2 cellular contexts compared by ENCODE assay signal in the genomic region with DNA sequence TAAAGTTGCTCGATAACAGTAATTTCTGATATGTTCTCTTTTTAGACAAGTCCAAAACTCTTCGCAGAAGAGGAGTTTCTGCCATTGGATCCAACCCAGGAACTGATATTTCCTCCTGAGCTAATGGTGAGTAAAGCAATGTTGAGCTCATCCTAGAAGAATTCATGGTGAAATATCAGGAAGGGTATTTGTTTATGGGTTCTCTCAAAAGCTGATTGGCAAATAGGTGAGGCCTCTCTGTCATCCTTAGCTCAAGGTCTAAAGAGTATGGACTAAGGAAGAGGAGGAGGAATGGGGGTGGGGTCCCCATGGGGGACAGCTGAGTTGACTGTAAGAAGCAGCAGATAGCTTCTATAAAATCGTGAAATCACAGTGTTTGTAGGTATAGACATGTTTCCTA.
TF ChIP-seq lines count a peak whose summit lies in the region.

No MANE protein-coding gene starts in this region.

TF ChIP-seq in HepG2, 621 proteins besides CTCF, POLR2A, EP300 and RAD21 (continues in another document):
- TF ChIP-seq ATF7 (IDR thresholded peaks at IDR 0.05) (peak; percentile 64), ATF7 (CRISPR knock-in tag; IDR thresholded peaks at IDR 0.05) (no peak), TEAD3 (CRISPR knock-in tag; optimal IDR thresholded peaks at IDR 0.05; ENCODE audit: borderline replicate concordance) (peak; percentile 64), CEBPB (IDR thresholded peaks at IDR 0.05; ENCODE audit: borderline replicate concordance, low read depth, low read length) (peak; percentile 79; the same call in 1 of the 2 replicates), MTF2 (CRISPR knock-in tag; IDR thresholded peaks at IDR 0.05; ENCODE audit: borderline replicate concordance) (no peak), GATAD2A (CRISPR knock-in tag; IDR thresholded peaks at IDR 0.05) (peak; percentile 75), RARA (CRISPR knock-in tag; IDR thresholded peaks at IDR 0.05) (0 out of 2 replicates have a peak, but pooled peaks have one; percentile 22), RFX1 (IDR thresholded peaks at IDR 0.05) (no peak), ZNF761 (CRISPR knock-in tag; conservative IDR thresholded peaks at IDR 0.05) (no peak), ZNF446 (CRISPR knock-in tag; IDR thresholded peaks at IDR 0.05) (no peak)
- TF ChIP-seq, protein P1, sequence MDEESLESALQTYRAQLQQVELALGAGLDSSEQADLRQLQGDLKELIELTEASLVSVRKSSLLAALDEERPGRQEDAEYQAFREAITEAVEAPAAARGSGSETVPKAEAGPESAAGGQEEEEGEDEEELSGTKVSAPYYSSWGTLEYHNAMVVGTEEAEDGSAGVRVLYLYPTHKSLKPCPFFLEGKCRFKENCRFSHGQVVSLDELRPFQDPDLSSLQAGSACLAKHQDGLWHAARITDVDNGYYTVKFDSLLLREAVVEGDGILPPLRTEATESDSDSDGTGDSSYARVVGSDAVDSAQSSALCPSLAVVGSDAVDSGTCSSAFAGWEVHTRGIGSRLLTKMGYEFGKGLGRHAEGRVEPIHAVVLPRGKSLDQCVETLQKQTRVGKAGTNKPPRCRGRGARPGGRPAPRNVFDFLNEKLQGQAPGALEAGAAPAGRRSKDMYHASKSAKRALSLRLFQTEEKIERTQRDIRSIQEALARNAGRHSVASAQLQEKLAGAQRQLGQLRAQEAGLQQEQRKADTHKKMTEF (CRISPR knock-in tag; IDR thresholded peaks at IDR 0.05), result peak; percentile 56
- TF ChIP-seq, protein P2, sequence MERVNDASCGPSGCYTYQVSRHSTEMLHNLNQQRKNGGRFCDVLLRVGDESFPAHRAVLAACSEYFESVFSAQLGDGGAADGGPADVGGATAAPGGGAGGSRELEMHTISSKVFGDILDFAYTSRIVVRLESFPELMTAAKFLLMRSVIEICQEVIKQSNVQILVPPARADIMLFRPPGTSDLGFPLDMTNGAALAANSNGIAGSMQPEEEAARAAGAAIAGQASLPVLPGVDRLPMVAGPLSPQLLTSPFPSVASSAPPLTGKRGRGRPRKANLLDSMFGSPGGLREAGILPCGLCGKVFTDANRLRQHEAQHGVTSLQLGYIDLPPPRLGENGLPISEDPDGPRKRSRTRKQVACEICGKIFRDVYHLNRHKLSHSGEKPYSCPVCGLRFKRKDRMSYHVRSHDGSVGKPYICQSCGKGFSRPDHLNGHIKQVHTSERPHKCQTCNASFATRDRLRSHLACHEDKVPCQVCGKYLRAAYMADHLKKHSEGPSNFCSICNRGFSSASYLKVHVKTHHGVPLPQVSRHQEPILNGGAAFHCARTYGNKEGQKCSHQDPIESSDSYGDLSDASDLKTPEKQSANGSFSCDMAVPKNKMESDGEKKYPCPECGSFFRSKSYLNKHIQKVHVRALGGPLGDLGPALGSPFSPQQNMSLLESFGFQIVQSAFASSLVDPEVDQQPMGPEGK (CRISPR knock-in tag; IDR thresholded peaks at IDR 0.05), result 0 out of 2 replicates have a peak, but pooled peaks have one; percentile 13
- TF ChIP-seq, protein P3, sequence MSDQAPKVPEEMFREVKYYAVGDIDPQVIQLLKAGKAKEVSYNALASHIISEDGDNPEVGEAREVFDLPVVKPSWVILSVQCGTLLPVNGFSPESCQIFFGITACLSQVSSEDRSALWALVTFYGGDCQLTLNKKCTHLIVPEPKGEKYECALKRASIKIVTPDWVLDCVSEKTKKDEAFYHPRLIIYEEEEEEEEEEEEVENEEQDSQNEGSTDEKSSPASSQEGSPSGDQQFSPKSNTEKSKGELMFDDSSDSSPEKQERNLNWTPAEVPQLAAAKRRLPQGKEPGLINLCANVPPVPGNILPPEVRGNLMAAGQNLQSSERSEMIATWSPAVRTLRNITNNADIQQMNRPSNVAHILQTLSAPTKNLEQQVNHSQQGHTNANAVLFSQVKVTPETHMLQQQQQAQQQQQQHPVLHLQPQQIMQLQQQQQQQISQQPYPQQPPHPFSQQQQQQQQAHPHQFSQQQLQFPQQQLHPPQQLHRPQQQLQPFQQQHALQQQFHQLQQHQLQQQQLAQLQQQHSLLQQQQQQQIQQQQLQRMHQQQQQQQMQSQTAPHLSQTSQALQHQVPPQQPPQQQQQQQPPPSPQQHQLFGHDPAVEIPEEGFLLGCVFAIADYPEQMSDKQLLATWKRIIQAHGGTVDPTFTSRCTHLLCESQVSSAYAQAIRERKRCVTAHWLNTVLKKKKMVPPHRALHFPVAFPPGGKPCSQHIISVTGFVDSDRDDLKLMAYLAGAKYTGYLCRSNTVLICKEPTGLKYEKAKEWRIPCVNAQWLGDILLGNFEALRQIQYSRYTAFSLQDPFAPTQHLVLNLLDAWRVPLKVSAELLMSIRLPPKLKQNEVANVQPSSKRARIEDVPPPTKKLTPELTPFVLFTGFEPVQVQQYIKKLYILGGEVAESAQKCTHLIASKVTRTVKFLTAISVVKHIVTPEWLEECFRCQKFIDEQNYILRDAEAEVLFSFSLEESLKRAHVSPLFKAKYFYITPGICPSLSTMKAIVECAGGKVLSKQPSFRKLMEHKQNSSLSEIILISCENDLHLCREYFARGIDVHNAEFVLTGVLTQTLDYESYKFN (CRISPR knock-in tag; conservative IDR thresholded peaks at IDR 0.05), result peak; percentile 85
- TF ChIP-seq, protein P4, sequence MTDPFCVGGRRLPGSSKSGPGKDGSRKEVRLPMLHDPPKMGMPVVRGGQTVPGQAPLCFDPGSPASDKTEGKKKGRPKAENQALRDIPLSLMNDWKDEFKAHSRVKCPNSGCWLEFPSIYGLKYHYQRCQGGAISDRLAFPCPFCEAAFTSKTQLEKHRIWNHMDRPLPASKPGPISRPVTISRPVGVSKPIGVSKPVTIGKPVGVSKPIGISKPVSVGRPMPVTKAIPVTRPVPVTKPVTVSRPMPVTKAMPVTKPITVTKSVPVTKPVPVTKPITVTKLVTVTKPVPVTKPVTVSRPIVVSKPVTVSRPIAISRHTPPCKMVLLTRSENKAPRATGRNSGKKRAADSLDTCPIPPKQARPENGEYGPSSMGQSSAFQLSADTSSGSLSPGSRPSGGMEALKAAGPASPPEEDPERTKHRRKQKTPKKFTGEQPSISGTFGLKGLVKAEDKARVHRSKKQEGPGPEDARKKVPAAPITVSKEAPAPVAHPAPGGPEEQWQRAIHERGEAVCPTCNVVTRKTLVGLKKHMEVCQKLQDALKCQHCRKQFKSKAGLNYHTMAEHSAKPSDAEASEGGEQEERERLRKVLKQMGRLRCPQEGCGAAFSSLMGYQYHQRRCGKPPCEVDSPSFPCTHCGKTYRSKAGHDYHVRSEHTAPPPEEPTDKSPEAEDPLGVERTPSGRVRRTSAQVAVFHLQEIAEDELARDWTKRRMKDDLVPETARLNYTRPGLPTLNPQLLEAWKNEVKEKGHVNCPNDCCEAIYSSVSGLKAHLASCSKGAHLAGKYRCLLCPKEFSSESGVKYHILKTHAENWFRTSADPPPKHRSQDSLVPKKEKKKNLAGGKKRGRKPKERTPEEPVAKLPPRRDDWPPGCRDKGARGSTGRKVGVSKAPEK (CRISPR knock-in tag; IDR thresholded peaks at IDR 0.05; ENCODE audit: borderline replicate concordance), result no peak
- TF ChIP-seq, protein P5, sequence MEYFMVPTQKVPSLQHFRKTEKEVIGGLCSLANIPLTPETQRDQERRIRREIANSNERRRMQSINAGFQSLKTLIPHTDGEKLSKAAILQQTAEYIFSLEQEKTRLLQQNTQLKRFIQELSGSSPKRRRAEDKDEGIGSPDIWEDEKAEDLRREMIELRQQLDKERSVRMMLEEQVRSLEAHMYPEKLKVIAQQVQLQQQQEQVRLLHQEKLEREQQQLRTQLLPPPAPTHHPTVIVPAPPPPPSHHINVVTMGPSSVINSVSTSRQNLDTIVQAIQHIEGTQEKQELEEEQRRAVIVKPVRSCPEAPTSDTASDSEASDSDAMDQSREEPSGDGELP (IDR thresholded peaks at IDR 0.05; ENCODE audit: borderline replicate concordance, low read depth), result 0 out of 2 replicates have a peak, but pooled peaks have one; percentile 23

TF ChIP-seq in WTC11, 78 proteins besides CTCF, POLR2A, EP300 and RAD21:
- TF ChIP-seq ZNF396 (CRISPR knock-in tag; IDR thresholded peaks at IDR 0.05; ENCODE audit: borderline replicate concordance) (no peak), GTF2I (CRISPR knock-in tag; conservative IDR thresholded peaks at IDR 0.05) (no peak), GABPB1 (CRISPR knock-in tag; IDR thresholded peaks at IDR 0.05) (no peak), JAZF1 (CRISPR knock-in tag; IDR thresholded peaks at IDR 0.05) (no peak)
- TF ChIP-seq, protein P6, sequence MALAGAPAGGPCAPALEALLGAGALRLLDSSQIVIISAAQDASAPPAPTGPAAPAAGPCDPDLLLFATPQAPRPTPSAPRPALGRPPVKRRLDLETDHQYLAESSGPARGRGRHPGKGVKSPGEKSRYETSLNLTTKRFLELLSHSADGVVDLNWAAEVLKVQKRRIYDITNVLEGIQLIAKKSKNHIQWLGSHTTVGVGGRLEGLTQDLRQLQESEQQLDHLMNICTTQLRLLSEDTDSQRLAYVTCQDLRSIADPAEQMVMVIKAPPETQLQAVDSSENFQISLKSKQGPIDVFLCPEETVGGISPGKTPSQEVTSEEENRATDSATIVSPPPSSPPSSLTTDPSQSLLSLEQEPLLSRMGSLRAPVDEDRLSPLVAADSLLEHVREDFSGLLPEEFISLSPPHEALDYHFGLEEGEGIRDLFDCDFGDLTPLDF (CRISPR knock-in tag; IDR thresholded peaks at IDR 0.05), result no peak
- TF ChIP-seq, protein P7, sequence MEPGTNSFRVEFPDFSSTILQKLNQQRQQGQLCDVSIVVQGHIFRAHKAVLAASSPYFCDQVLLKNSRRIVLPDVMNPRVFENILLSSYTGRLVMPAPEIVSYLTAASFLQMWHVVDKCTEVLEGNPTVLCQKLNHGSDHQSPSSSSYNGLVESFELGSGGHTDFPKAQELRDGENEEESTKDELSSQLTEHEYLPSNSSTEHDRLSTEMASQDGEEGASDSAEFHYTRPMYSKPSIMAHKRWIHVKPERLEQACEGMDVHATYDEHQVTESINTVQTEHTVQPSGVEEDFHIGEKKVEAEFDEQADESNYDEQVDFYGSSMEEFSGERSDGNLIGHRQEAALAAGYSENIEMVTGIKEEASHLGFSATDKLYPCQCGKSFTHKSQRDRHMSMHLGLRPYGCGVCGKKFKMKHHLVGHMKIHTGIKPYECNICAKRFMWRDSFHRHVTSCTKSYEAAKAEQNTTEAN (CRISPR knock-in tag; IDR thresholded peaks at IDR 0.05), result no peak
- TF ChIP-seq, protein P8, sequence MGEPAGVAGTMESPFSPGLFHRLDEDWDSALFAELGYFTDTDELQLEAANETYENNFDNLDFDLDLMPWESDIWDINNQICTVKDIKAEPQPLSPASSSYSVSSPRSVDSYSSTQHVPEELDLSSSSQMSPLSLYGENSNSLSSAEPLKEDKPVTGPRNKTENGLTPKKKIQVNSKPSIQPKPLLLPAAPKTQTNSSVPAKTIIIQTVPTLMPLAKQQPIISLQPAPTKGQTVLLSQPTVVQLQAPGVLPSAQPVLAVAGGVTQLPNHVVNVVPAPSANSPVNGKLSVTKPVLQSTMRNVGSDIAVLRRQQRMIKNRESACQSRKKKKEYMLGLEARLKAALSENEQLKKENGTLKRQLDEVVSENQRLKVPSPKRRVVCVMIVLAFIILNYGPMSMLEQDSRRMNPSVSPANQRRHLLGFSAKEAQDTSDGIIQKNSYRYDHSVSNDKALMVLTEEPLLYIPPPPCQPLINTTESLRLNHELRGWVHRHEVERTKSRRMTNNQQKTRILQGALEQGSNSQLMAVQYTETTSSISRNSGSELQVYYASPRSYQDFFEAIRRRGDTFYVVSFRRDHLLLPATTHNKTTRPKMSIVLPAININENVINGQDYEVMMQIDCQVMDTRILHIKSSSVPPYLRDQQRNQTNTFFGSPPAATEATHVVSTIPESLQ (CRISPR knock-in tag; IDR thresholded peaks at IDR 0.05), result no peak
- TF ChIP-seq, protein P9, sequence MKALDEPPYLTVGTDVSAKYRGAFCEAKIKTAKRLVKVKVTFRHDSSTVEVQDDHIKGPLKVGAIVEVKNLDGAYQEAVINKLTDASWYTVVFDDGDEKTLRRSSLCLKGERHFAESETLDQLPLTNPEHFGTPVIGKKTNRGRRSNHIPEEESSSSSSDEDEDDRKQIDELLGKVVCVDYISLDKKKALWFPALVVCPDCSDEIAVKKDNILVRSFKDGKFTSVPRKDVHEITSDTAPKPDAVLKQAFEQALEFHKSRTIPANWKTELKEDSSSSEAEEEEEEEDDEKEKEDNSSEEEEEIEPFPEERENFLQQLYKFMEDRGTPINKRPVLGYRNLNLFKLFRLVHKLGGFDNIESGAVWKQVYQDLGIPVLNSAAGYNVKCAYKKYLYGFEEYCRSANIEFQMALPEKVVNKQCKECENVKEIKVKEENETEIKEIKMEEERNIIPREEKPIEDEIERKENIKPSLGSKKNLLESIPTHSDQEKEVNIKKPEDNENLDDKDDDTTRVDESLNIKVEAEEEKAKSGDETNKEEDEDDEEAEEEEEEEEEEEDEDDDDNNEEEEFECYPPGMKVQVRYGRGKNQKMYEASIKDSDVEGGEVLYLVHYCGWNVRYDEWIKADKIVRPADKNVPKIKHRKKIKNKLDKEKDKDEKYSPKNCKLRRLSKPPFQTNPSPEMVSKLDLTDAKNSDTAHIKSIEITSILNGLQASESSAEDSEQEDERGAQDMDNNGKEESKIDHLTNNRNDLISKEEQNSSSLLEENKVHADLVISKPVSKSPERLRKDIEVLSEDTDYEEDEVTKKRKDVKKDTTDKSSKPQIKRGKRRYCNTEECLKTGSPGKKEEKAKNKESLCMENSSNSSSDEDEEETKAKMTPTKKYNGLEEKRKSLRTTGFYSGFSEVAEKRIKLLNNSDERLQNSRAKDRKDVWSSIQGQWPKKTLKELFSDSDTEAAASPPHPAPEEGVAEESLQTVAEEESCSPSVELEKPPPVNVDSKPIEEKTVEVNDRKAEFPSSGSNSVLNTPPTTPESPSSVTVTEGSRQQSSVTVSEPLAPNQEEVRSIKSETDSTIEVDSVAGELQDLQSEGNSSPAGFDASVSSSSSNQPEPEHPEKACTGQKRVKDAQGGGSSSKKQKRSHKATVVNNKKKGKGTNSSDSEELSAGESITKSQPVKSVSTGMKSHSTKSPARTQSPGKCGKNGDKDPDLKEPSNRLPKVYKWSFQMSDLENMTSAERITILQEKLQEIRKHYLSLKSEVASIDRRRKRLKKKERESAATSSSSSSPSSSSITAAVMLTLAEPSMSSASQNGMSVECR (CRISPR knock-in tag; IDR thresholded peaks at IDR 0.05; ENCODE audit: borderline replicate concordance), result no peak
